In genomic region chr12:54383041-54383609, GRCh38 we compare ENCODE assay signal across 10 cellular contexts. TPM values are rescaled to one million over a fixed set of nuclear protein-coding genes. Genes with fewer than 3 reads are reported as not detected.
DNase-seq lines count a peak whose midpoint lies in the region; TF ChIP-seq lines count a peak whose summit lies in the region.
"Had no signal": no experiment of that assay in that cellular context is flagged by ENCODE, and none has a peak within 500 bp of the region (broad histone marks: within the 10 kb centered on the region; RNA-seq: fewer than 3 reads in every experiment).

No MANE protein-coding gene starts in this region.

- H3K9me3 ChIP-seq in skeletal muscle satellite cell (replicated peaks; ENCODE audit: low read length) = no peaks in the 10 kb centered on the region

- peak overlapping the region; percentile 20 for H3K4me2 ChIP-seq in skeletal muscle satellite cell (ENCODE audit: low read length)

- no peaks in the 10 kb centered on the region for H3K27me3 ChIP-seq in skeletal muscle satellite cell (ENCODE audit: control insufficient read depth, insufficient read depth, low read length)

- H3K4me1 Mint-ChIP-seq in dendritic cell treated with granulocyte-macrophage colony-stimulating factor and Interleukin-4, amounts not matched to agents 40 ng/mL and 50 ng/mL, for 4 days (ENCODE audit: low read depth) = peaks cover 90% of the 10 kb centered on the region

- no peaks in the 10 kb centered on the region for H3K27me3 Mint-ChIP-seq in dendritic cell treated with granulocyte-macrophage colony-stimulating factor and Interleukin-4, amounts not matched to agents 40 ng/mL and 50 ng/mL, for 4 days
- H3K27me3 Mint-ChIP-seq: activated naive CD8-positive, alpha-beta T cell; stimulated activated naive B cell treated with anti-CD40 and anti-IgM and Interleukin-4, amounts not matched to agents 10 μg/mL and 1 μg/mL and 100 μg/mL, for 72 hours had no signal

- CTCF ChIA-PET in GM10248 (lab: Yijun Ruan, JAX) = interaction anchor here (0.8 to 7.5 kb wide), 9 partner anchors 8 to 176 kb away, joined by 3 to 95 read pairs (median 6); no protein-coding TSS in a partner anchor

- peak overlapping the region; percentile 87 for H3K27ac Mint-ChIP-seq in dendritic cell treated with granulocyte-macrophage colony-stimulating factor and Interleukin-4, amounts not matched to agents 40 ng/mL and 50 ng/mL, for 4 days
- H3K27ac Mint-ChIP-seq: activated naive CD8-positive, alpha-beta T cell had no signal

- peaks cover 59% of the 10 kb centered on the region for H3K36me3 Mint-ChIP-seq in dendritic cell treated with granulocyte-macrophage colony-stimulating factor and Interleukin-4, amounts not matched to agents 40 ng/mL and 50 ng/mL, for 4 days (ENCODE audit: low read depth)
- H3K36me3 Mint-ChIP-seq: activated naive CD8-positive, alpha-beta T cell; stimulated activated naive B cell treated with anti-CD40 and anti-IgM and Interleukin-4, amounts not matched to agents 10 μg/mL and 1 μg/mL and 100 μg/mL, for 72 hours had no signal

- no peaks in the 10 kb centered on the region for H3K9me3 Mint-ChIP-seq in dendritic cell treated with granulocyte-macrophage colony-stimulating factor and Interleukin-4, amounts not matched to agents 40 ng/mL and 50 ng/mL, for 4 days
- H3K9me3 Mint-ChIP-seq: stimulated activated naive B cell treated with anti-CD40 and anti-IgM and Interleukin-4, amounts not matched to agents 10 μg/mL and 1 μg/mL and 100 μg/mL, for 72 hours had no signal

- H3K4me1 ChIP-seq in skeletal muscle satellite cell (ENCODE audit: control insufficient read depth, insufficient read depth, low read length) = peaks cover 34% of the 10 kb centered on the region

- H3K4me3 Mint-ChIP-seq in dendritic cell treated with granulocyte-macrophage colony-stimulating factor and Interleukin-4, amounts not matched to agents 40 ng/mL and 50 ng/mL, for 4 days = peak overlapping the region; percentile 90
- H3K4me3 Mint-ChIP-seq: activated naive CD8-positive, alpha-beta T cell; stimulated activated naive B cell treated with anti-CD40 and anti-IgM and Interleukin-4, amounts not matched to agents 10 μg/mL and 1 μg/mL and 100 μg/mL, for 72 hours had no signal

- H3K9ac ChIP-seq in skeletal muscle satellite cell (ENCODE audit: low read depth, low read length) = peak overlapping the region; percentile 9

- no peak for TF ChIP-seq CTCF in GM10248 (IDR thresholded peaks at IDR 0.05; ENCODE audit: control extremely low read depth, extremely low read depth, low read depth, missing control alignments)

- no peaks in the 10 kb centered on the region for H3K36me3 ChIP-seq in skeletal muscle satellite cell (ENCODE audit: insufficient read depth, low read length)

- DNase-seq in GM04504 (ENCODE audit: low read depth) (peak; percentile 88), NCI-H460 (ENCODE audit: extremely low read depth, low read depth) (peak; percentile 85), GM10248 (ENCODE audit: extremely low spot score) (no peak), Ammon's horn (ENCODE audit: low spot score) (no peak), NCI-H2171 (lab: John Stamatoyannopoulos, UW) (no peak)
- DNase-seq: NCI-H146; stimulated activated naive B cell treated with anti-CD40 and anti-IgM and Interleukin-4, amounts not matched to agents 10 μg/mL and 1 μg/mL and 100 μg/mL, for 72 hours had no signal

- H3K4me3 ChIP-seq in skeletal muscle satellite cell (ENCODE audit: low read length) = no peak overlapping the region

- intact Hi-C loops in dendritic cell treated with granulocyte-macrophage colony-stimulating factor and Interleukin-4, amounts not matched to agents 40 ng/mL and 50 ng/mL, for 4 days (cut with micrococcal nuclease) = no loop called here

- POLR2A ChIA-PET in GM10248 (lab: Yijun Ruan, JAX) = no interaction called here

RNA-seq across cellular contexts. Expression of gene ZNF385A, which starts 1.4 kb away (rescaled TPM):
- total RNA-seq in NCI-H460 (2014; rRNA removed; shearing (Covaris generic)) = 5.3 and 5.5 TPM in 2 replicates
- 0.97 and 2.8 TPM in 2 replicates for polyA plus RNA-seq in NCI-H460 (2014; cell fraction: nucleus; rRNA removed)
- 1.0 and 1.3 TPM in 2 replicates for total RNA-seq in skeletal muscle satellite cell (2012; rRNA removed)

RNA-seq across cellular contexts. Expression of gene GPR84, which starts 18.8 kb away (rescaled TPM):
- total RNA-seq in NCI-H460 (2014; rRNA removed; shearing (Covaris generic)) = not detected in 2 replicates
- polyA plus RNA-seq in NCI-H460 (2014; cell fraction: nucleus; rRNA removed) = not detected in 2 replicates
- under 0.01 TPM in 1 of 2 replicates, not detected in the other for total RNA-seq in skeletal muscle satellite cell (2012; rRNA removed)

RNA-seq across cellular contexts. Expression of gene ITGA5, which starts 35.9 kb away (rescaled TPM):
- total RNA-seq in NCI-H460 (2014; rRNA removed; shearing (Covaris generic)) = 31.2 and 36.1 TPM in 2 replicates
- 21.0 and 25.1 TPM in 2 replicates for polyA plus RNA-seq in NCI-H460 (2014; cell fraction: nucleus; rRNA removed)
- total RNA-seq in skeletal muscle satellite cell (2012; rRNA removed) = 794 and 1,056 TPM in 2 replicates

RNA-seq across cellular contexts. Expression of gene COPZ1, which starts 58.2 kb away (rescaled TPM):
- 293 and 294 TPM in 2 replicates for total RNA-seq in NCI-H460 (2014; rRNA removed; shearing (Covaris generic))
- polyA plus RNA-seq in NCI-H460 (2014; cell fraction: nucleus; rRNA removed) = 98.1 and 188 TPM in 2 replicates
- total RNA-seq in skeletal muscle satellite cell (2012; rRNA removed) = 109 and 115 TPM in 2 replicates

Comparison
In these comparisons a context has a peak if more than half of its experiments do, and no peak if none do; other contexts are left out.
1. DNase-seq: peak in GM04504 (single experiment) and NCI-H460 (single experiment); none in GM10248 (single experiment), Ammon's horn (single experiment) and NCI-H2171 (single experiment).